In genomic region chr9:124038790-124039633, GRCh38 we compare ENCODE assay signal across 21 cellular contexts. TPM values are rescaled to one million over a fixed set of nuclear protein-coding genes. Genes with fewer than 3 reads are reported as not detected.
DNase-seq lines count a peak whose midpoint lies in the region; ATAC-seq, FAIRE-seq and TF ChIP-seq lines count a peak whose summit lies in the region.
"Had no signal": no experiment of that assay in that cellular context is flagged by ENCODE, and none has a peak within 500 bp of the region (broad histone marks: within the 10 kb centered on the region; RNA-seq: fewer than 3 reads in every experiment).

No MANE protein-coding gene starts in this region.

- H3K9ac ChIP-seq in K562 (ENCODE audit: insufficient read depth in 1 of 2, low read depth in 2 of 2, low read length in 2 of 2) (no peak overlapping the region), neural progenitor cell (no peak overlapping the region), GM23248 (no peak overlapping the region)

- H3K4me3 ChIP-seq in BJ (ENCODE audit: low read depth, low read length) (no peak overlapping the region), H7 (ENCODE audit: insufficient read depth, low read depth, low read length) (no peak overlapping the region), K562 (no peak overlapping the region), neural progenitor cell (no peak overlapping the region), left lung (no peak overlapping the region), GM23248 (no peak overlapping the region)
- H3K4me3 ChIP-seq: heart left ventricle, psoas muscle, thoracic aorta had no signal

- H3K4me2 ChIP-seq in K562 (ENCODE audit: insufficient read depth, low read length), result no peak overlapping the region
- no peak overlapping the region for H3K4me2 ChIP-seq in neural progenitor cell
- H3K4me2 ChIP-seq in GM23248 (ENCODE audit: unreplicated experiment), result no peak overlapping the region

- no peaks in the 10 kb centered on the region for H3K9me1 ChIP-seq in K562 (ENCODE audit: control insufficient read depth, insufficient read depth, low read length)

- H4K20me1 ChIP-seq in K562 (replicated peaks; ENCODE audit: control insufficient read depth, insufficient read depth, low read length) (peaks cover 17% of the 10 kb centered on the region), neural progenitor cell (ENCODE audit: low read depth) (no peaks in the 10 kb centered on the region), GM23248 (ENCODE audit: insufficient read depth) (no peaks in the 10 kb centered on the region)

- 0 out of 2 replicates have a peak, but pooled peaks have one; percentile 3 for TF ChIP-seq CTCF in BJ (IDR thresholded peaks at IDR 0.05; ENCODE audit: insufficient read depth, low read depth, low read length)
- TF ChIP-seq CTCF in K562 (IDR thresholded peaks at IDR 0.05 in 2 of 3, conservative IDR thresholded peaks at IDR 0.05 in 1 of 3; ENCODE audit: insufficient read depth in 2 of 3, low read depth in 1 of 3, low read length in 3 of 3), result 0 out of 6 replicates have a peak, but pooled peaks of 1 of the 3 experiments have one; percentile 2
- TF ChIP-seq CTCF in neural progenitor cell (IDR thresholded peaks at IDR 0.05), result peak; percentile 17
- TF ChIP-seq CTCF in left lung (IDR thresholded peaks at IDR 0.05), result no peak

- POLR2A ChIA-PET in BJ (lab: Charles Lee), result no interaction called here
- POLR2A ChIA-PET in K562 (lab: Yijun Ruan, JAX), result interaction anchor here (0.6 to 1.3 kb wide), 2 partner anchors 11 to 637 kb away, joined by 3 read pairs; no protein-coding TSS in a partner anchor

- TF ChIP-seq RAD21 in K562 (CRISPR knock-in tag; conservative IDR thresholded peaks at IDR 0.05 in 1 of 2, IDR thresholded peaks at IDR 0.05 in 1 of 2), result no peak

- TF ChIP-seq EP300 in K562 (IDR thresholded peaks at IDR 0.05; ENCODE audit: low read length), result no peak

- H3K36me3 Mint-ChIP-seq in neural progenitor cell, result no peaks in the 10 kb centered on the region
- H3K36me3 Mint-ChIP-seq: activated naive CD8-positive, alpha-beta T cell treated with anti-CD3 and anti-CD28 coated beads for 36 hours; brain; CD4-positive, CD25-positive, alpha-beta regulatory T cell; IgD-negative memory B cell; naive thymus-derived CD8-positive, alpha-beta T cell had no signal

- peaks cover 32% of the 10 kb centered on the region for H3K27me3 Mint-ChIP-seq in neural progenitor cell (ENCODE audit: insufficient read depth, low read depth)

- intact Hi-C loops in K562 (cut with micrococcal nuclease), result no loop called here
- intact Hi-C loops in left lung (cut with DNase I), result no loop called here

- H3K4me1 Mint-ChIP-seq in neural progenitor cell, result peaks cover 3% of the 10 kb centered on the region

- CTCF ChIA-PET in BJ (lab: Yijun Ruan, JAX), result interaction anchor here (0.6 to 6.9 kb wide), 11 partner anchors 9 to 1002 kb away, joined by 3 to 95 read pairs (median 3); no protein-coding TSS in a partner anchor
- CTCF ChIA-PET in K562 (lab: Yijun Ruan, JAX; ENCODE audit: low intra/inter-chr PET ratio), result no interaction called here

- H3K4me1 ChIP-seq in K562 (replicated peaks in 1 of 2; ENCODE audit: control insufficient read depth in 2 of 2, insufficient read depth in 2 of 2, low read length in 2 of 2), result peaks cover 2 to 11% of the 10 kb centered on the region in 2 experiments; a peak in 3 of 5 replicates
- peaks cover 8% of the 10 kb centered on the region for H3K4me1 ChIP-seq in neural progenitor cell
- H3K4me1 ChIP-seq in left lung, result peaks cover 3 to 13% of the 10 kb centered on the region in 2 donors
- peaks cover 10% of the 10 kb centered on the region; the same call in 1 of the 2 replicates for H3K4me1 ChIP-seq in GM23248 (ENCODE audit: insufficient read depth)

- in situ Hi-C loops in K562 (cut with MboI), result loop anchor here (5.0 to 10.0 kb wide), 2 partner anchors 492 to 634 kb away; no protein-coding TSS in a partner anchor
- in situ Hi-C loops in GM23248 (cut with MboI), result loop anchor here (10.0 kb wide), 1 partner anchor 484 kb away; no protein-coding TSS in a partner anchor

- no TSS peak for BruUV-seq in K562 (replicated peaks; lab: Mats Ljungman, UMichigan)

- DNase-seq in BJ (ENCODE audit: low read depth) (no peak), H7 (peak; percentile 46), K562 (ENCODE audit: extremely low read depth in 1 of 4, low spot score in 3 of 4) (no peak), neural progenitor cell (ENCODE audit: low spot score) (no peak), NCI-H1105 (lab: John Stamatoyannopoulos, UW) (no peak), left lung (no peak), NCI-H128 (lab: John Stamatoyannopoulos, UW; ENCODE audit: unreplicated experiment) (no peak), GM23248 (no peak)
- DNase-seq: activated CD4-positive, alpha-beta T cell treated with anti-CD3 and anti-CD28 coated beads, Interleukin-2, amount 50 U/mL, for 1 hour; activated naive CD8-positive, alpha-beta T cell treated with anti-CD3 and anti-CD28 coated beads for 36 hours; activated T-cell treated with anti-CD3 and anti-CD28 coated beads, Interleukin-2, amount 50 U/mL, for 24 hours; CD4-positive, CD25-positive, alpha-beta regulatory T cell; heart left ventricle; naive thymus-derived CD8-positive, alpha-beta T cell; NCI-H2081 treated with DMSO at 0.1 percent for 48 hours; NCI-H524 treated with DMSO at 0.1 percent for 48 hours; OCI-M1; psoas muscle had no signal

- H3K9me3 Mint-ChIP-seq in neural progenitor cell, result no peaks in the 10 kb centered on the region
- H3K9me3 Mint-ChIP-seq: activated naive CD8-positive, alpha-beta T cell treated with anti-CD3 and anti-CD28 coated beads for 36 hours; activated T-cell treated with anti-CD3 and anti-CD28 coated beads, Interleukin-2, amount 50 U/mL, for 24 hours; naive thymus-derived CD8-positive, alpha-beta T cell had no signal

- H2AFZ ChIP-seq in K562 (ENCODE audit: low read depth, low read length) (no peak overlapping the region), neural progenitor cell (replicated peaks) (no peak overlapping the region), GM23248 (no peak overlapping the region)

- no peaks in the 10 kb centered on the region for H3K36me3 ChIP-seq in BJ (ENCODE audit: control insufficient read depth, insufficient read depth, low read length)
- no peaks in the 10 kb centered on the region for H3K36me3 ChIP-seq in H7 (replicated peaks; ENCODE audit: control insufficient read depth, insufficient read depth, low read length)
- H3K36me3 ChIP-seq in K562 (ENCODE audit: control insufficient read depth, insufficient read depth, low read length), result no peaks in the 10 kb centered on the region
- no peaks in the 10 kb centered on the region for H3K36me3 ChIP-seq in neural progenitor cell
- no peaks in the 10 kb centered on the region for H3K36me3 ChIP-seq in left lung
- no peaks in the 10 kb centered on the region for H3K36me3 ChIP-seq in GM23248 (ENCODE audit: low read depth)
- H3K36me3 ChIP-seq: heart left ventricle, thoracic aorta had no signal

- H3F3A ChIP-seq in neural progenitor cell (ENCODE audit: low read depth), result peaks cover 3% of the 10 kb centered on the region
- H3F3A ChIP-seq in GM23248 (ENCODE audit: insufficient read depth), result no peaks in the 10 kb centered on the region

- WGBS in K562 (ENCODE audit: insufficient coverage, low coverage, missing lambda C conversion rate), result under 1% methylated on average over 8 of the region's 9 CpGs
- WGBS in GM23248 (ENCODE audit: low coverage in 1 of 2, low lambda C conversion rate in 2 of 2, missing lambda C conversion rate in 2 of 2), 2 experiments, result 64 to 66% methylated on average over 9 of the region's 9 CpGs

- no peak overlapping the region for H3K27ac ChIP-seq in K562 (ENCODE audit: extremely low read depth, low read depth, low read length)
- no peak overlapping the region for H3K27ac ChIP-seq in neural progenitor cell
- no peak overlapping the region for H3K27ac ChIP-seq in left lung
- no peak overlapping the region for H3K27ac ChIP-seq in GM23248
- H3K27ac ChIP-seq: heart left ventricle, psoas muscle, thoracic aorta had no signal

- H3K27me3 ChIP-seq in BJ (ENCODE audit: control insufficient read depth, insufficient read depth, low read length) (peaks cover 16% of the 10 kb centered on the region), H7 (ENCODE audit: control insufficient read depth, insufficient read depth, low read length) (peaks cover 34% of the 10 kb centered on the region), K562 (ENCODE audit: control insufficient read depth in 2 of 2, insufficient read depth in 2 of 2, low read length in 2 of 2) (peaks cover 5 to 66% of the 10 kb centered on the region in 2 experiments; a peak in 4 of 5 replicates), neural progenitor cell (peaks cover 94% of the 10 kb centered on the region), left lung (peaks cover 19 to 100% of the 10 kb centered on the region in 2 donors), GM23248 (replicated peaks; ENCODE audit: insufficient read depth) (peaks cover 33% of the 10 kb centered on the region)

- H3K9me3 ChIP-seq in K562 (replicated peaks; ENCODE audit: control insufficient read depth, insufficient read depth, low read depth, low read length), result no peaks in the 10 kb centered on the region
- H3K9me3 ChIP-seq in neural progenitor cell (ENCODE audit: low read depth), result no peaks in the 10 kb centered on the region
- H3K9me3 ChIP-seq in left lung, result no peaks in the 10 kb centered on the region
- no peaks in the 10 kb centered on the region for H3K9me3 ChIP-seq in GM23248 (ENCODE audit: low read depth)
- H3K9me3 ChIP-seq: heart left ventricle, psoas muscle, thoracic aorta had no signal

- no peaks in the 10 kb centered on the region for H3K9me2 ChIP-seq in GM23248 (ENCODE audit: insufficient read depth)

- ATAC-seq in K562 (no peak), left lung (no peak)
- ATAC-seq: heart left ventricle; naive thymus-derived CD8-positive, alpha-beta T cell; psoas muscle had no signal

- H3K4me3 Mint-ChIP-seq in neural progenitor cell, result no peak overlapping the region
- H3K4me3 Mint-ChIP-seq: activated naive CD8-positive, alpha-beta T cell treated with anti-CD3 and anti-CD28 coated beads for 36 hours; activated T-cell treated with anti-CD3 and anti-CD28 coated beads, Interleukin-2, amount 50 U/mL, for 24 hours; brain had no signal

- no peak for FAIRE-seq in K562 (lab: Jason Lieb, UNC)

- H3K79me2 ChIP-seq in K562 (ENCODE audit: control insufficient read depth, insufficient read depth, low read length) (no peaks in the 10 kb centered on the region), neural progenitor cell (ENCODE audit: low read depth) (no peaks in the 10 kb centered on the region), GM23248 (ENCODE audit: insufficient read depth) (no peaks in the 10 kb centered on the region)

- H3K27ac Mint-ChIP-seq in neural progenitor cell, result no peak overlapping the region
- H3K27ac Mint-ChIP-seq: activated naive CD8-positive, alpha-beta T cell treated with anti-CD3 and anti-CD28 coated beads for 36 hours; activated T-cell treated with anti-CD3 and anti-CD28 coated beads, Interleukin-2, amount 50 U/mL, for 24 hours; CD4-positive, CD25-positive, alpha-beta regulatory T cell; IgD-negative memory B cell had no signal

- no peak for TF ChIP-seq POLR2A in K562 (conservative IDR thresholded peaks at IDR 0.05)

RNA-seq across cellular contexts. Expression of gene LHX2, which starts 27.4 kb away (rescaled TPM):
- polyA plus RNA-seq in BJ (2011; rRNA removed), result 0.11 and 0.13 TPM in 2 replicates
- polyA minus RNA-seq in BJ (2011; rRNA and poly(A)+ RNA removed), result 0.19 TPM in 1 of 2 replicates, not detected in the other
- 0.33 and 0.87 TPM in 2 replicates for total RNA-seq in H7 (2014; rRNA removed; shearing (Covaris generic))
- total RNA-seq in K562 (2011; cell fraction: chromatin; rRNA removed; ENCODE audit: low replicate concordance), result not detected in 2 replicates
- not detected in 2 replicates for total RNA-seq in K562 (2011; cell fraction: nucleolus; rRNA removed)
- not detected in 2 replicates for total RNA-seq in K562 (2011; cell fraction: nucleoplasm; rRNA removed)
- total RNA-seq in K562 (2014; rRNA removed), result not detected in 2 replicates
- not detected in 2 replicates for total RNA-seq in K562 (2014; rRNA removed; fragmentation: Illumina TruSeq; extraction: Trizol)
- not detected in 2 replicates for total RNA-seq in K562 (2015; rRNA removed; fragmentation: Illumina TruSeq; extraction: Trizol)
- total RNA-seq in K562 (2021), result 0.07 TPM in 1 of 2 replicates, not detected in the other
- polyA plus RNA-seq in K562 (2011; rRNA removed), result not detected in 2 replicates
- not detected in 2 replicates for polyA plus RNA-seq in K562 (2011; cell fraction: cytosol; rRNA removed)
- polyA plus RNA-seq in K562 (2011; cell fraction: nucleus; rRNA removed), result not detected in 2 replicates
- polyA plus RNA-seq in K562 (2012), result 0.14 TPM in 1 of 2 replicates, not detected in the other
- polyA plus RNA-seq in K562 (2014; fragmentation: Illumina TruSeq; extraction: Trizol), result not detected in 2 replicates
- polyA plus RNA-seq in K562 (2014; fragmentation: Nextera tagmentation; extraction: Ambion mirVana), result not detected
- not detected in 2 replicates for polyA plus RNA-seq in K562 (2014; rRNA removed)
- not detected in 2 replicates for polyA minus RNA-seq in K562 (2011; rRNA and poly(A)+ RNA removed)
- not detected in 2 replicates for polyA minus RNA-seq in K562 (2011; cell fraction: cytosol; rRNA and poly(A)+ RNA removed)
- polyA minus RNA-seq in K562 (2011; cell fraction: nucleus; rRNA and poly(A)+ RNA removed), result not detected in 2 replicates
- total RNA-seq in neural progenitor cell (ENCODE audit: low replicate concordance), result 36.3 and 59.5 TPM in 2 replicates
- not detected for total RNA-seq in left lung
- not detected in 2 replicates for total RNA-seq in GM23248 (2014; rRNA removed; shearing (Covaris generic))
- polyA plus RNA-seq in GM23248 (2016; fragmentation: Nextera tagmentation; extraction: Ambion mirVana), result not detected in 2 replicates
- total RNA-seq: activated naive CD8-positive, alpha-beta T cell treated with anti-CD3 and anti-CD28 coated beads for 36 hours; CD4-positive, CD25-positive, alpha-beta regulatory T cell; naive thymus-derived CD8-positive, alpha-beta T cell; psoas muscle; thoracic aorta had no signal
- polyA plus RNA-seq: CD4-positive, CD25-positive, alpha-beta regulatory T cell; IgD-negative memory B cell; naive thymus-derived CD8-positive, alpha-beta T cell; psoas muscle had no signal

Comparison
In these comparisons a context has a peak if more than half of its experiments do, and no peak if none do; other contexts are left out.
1. CTCF ChIP-seq: peak in BJ (single experiment) and neural progenitor cell (single experiment); none in left lung (0 of 2).
2. RNA of gene LHX2, which starts 27.4 kb away (total RNA-seq): 36.3 to 59.5 TPM in neural progenitor cell; 0.33 to 0.87 TPM in H7, not detected in left lung, 0.07 TPM in K562 and not detected in GM23248; every median in the first group is over 10 times any median in the second.